8 cellular contexts compared by ENCODE assay signal in the genomic region with DNA sequence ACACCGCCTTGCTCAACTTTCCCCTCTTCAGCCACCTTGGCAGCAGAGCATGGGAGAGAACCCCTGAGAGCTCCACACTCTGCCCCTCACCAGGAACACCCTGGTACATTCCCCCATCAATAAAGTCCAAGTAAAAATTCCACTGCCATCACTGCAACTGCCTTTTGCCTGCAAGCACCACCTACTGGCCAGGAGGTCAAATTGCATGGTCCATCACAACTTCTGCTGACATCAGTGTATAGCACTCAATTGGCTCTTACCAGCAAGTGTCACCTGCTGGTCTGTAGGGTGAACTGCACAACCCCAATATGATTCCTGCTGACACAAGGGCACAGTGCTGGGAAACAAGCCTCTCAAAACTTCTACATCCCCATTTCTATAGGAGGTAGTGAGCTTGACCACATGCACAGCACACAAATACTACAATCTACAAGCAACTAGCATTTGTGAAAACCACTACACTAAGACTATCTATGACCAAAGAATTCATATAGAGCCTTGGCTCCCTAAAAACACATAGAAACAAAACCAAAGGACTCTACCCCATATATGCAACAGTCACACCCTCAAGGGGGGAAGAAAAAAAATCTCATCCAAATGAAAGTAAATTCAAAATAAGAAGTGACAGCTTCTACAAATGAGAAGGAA.
A peak's percentile ranks its signal among the peaks of the same experiment; 100 is the strongest.
DNase-seq lines count a peak whose midpoint lies in the region; ATAC-seq and FAIRE-seq lines count a peak whose summit lies in the region.

No MANE protein-coding gene starts in this region.

- DNase-seq in CMK (ENCODE audit: low read depth) (peak; percentile 76), NCI-H524 treated with DMSO at 0.1 percent for 48 hours (lab: John Stamatoyannopoulos, UW) (peak; percentile 16), left colon (no peak), urothelium cell line (ENCODE audit: low spot score) (no peak), mesenteric fat pad (ENCODE audit: low spot score) (no peak), ureter (ENCODE audit: low spot score) (no peak)
- DNase-seq in activated T-helper 1 cell treated with anti-CD3 and anti-CD28 coated beads, Interleukin-12 subunit alpha, Interleukin-12 subunit beta, Interleukin-2, Interleukin-4 antibody, amounts not matched to agents 30 ng/mL and 10 ng/mL and 1 ng/mL, durations not matched to agents 14 hours and 24 hours and 36 hours (ENCODE audit: low spot score): peak; percentile 37

- peak; percentile 45 for ATAC-seq in GM19467 (IDR thresholded peaks at IDR 0.05; ENCODE audit: unreplicated experiment)
- ATAC-seq in left colon: peak; percentile 69

- no peak overlapping the region for H3K27ac Mint-ChIP-seq in activated T-helper 1 cell treated with anti-CD3 and anti-CD28 coated beads, Interleukin-12 subunit alpha, Interleukin-12 subunit beta, Interleukin-2, Interleukin-4 antibody, amounts not matched to agents 30 ng/mL and 10 ng/mL and 1 ng/mL, durations not matched to agents 14 hours and 24 hours and 36 hours

- peaks cover 2% of the 10 kb centered on the region for H3K36me3 Mint-ChIP-seq in activated T-helper 1 cell treated with anti-CD3 and anti-CD28 coated beads, Interleukin-12 subunit alpha, Interleukin-12 subunit beta, Interleukin-2, Interleukin-4 antibody, amounts not matched to agents 30 ng/mL and 10 ng/mL and 1 ng/mL, durations not matched to agents 14 hours and 24 hours and 36 hours (ENCODE audit: low read depth)

- peaks cover 18% of the 10 kb centered on the region for H3K4me1 Mint-ChIP-seq in activated T-helper 1 cell treated with anti-CD3 and anti-CD28 coated beads, Interleukin-12 subunit alpha, Interleukin-12 subunit beta, Interleukin-2, Interleukin-4 antibody, amounts not matched to agents 30 ng/mL and 10 ng/mL and 1 ng/mL, durations not matched to agents 14 hours and 24 hours and 36 hours (ENCODE audit: low read depth)

- peaks cover 22% of the 10 kb centered on the region for H3K9me3 Mint-ChIP-seq in activated T-helper 1 cell treated with anti-CD3 and anti-CD28 coated beads, Interleukin-12 subunit alpha, Interleukin-12 subunit beta, Interleukin-2, Interleukin-4 antibody, amounts not matched to agents 30 ng/mL and 10 ng/mL and 1 ng/mL, durations not matched to agents 14 hours and 24 hours and 36 hours

- no peak overlapping the region for H3K4me3 Mint-ChIP-seq in activated T-helper 1 cell treated with anti-CD3 and anti-CD28 coated beads, Interleukin-12 subunit alpha, Interleukin-12 subunit beta, Interleukin-2, Interleukin-4 antibody, amounts not matched to agents 30 ng/mL and 10 ng/mL and 1 ng/mL, durations not matched to agents 14 hours and 24 hours and 36 hours

- peaks cover 15% of the 10 kb centered on the region for H3K27me3 Mint-ChIP-seq in activated T-helper 1 cell treated with anti-CD3 and anti-CD28 coated beads, Interleukin-12 subunit alpha, Interleukin-12 subunit beta, Interleukin-2, Interleukin-4 antibody, amounts not matched to agents 30 ng/mL and 10 ng/mL and 1 ng/mL, durations not matched to agents 14 hours and 24 hours and 36 hours (ENCODE audit: insufficient read depth)

- FAIRE-seq in urothelium cell line (lab: Jason Lieb, UNC): no peak

- intact Hi-C loops in activated T-helper 1 cell treated with anti-CD3 and anti-CD28 coated beads, Interleukin-12 subunit alpha, Interleukin-12 subunit beta, Interleukin-2, Interleukin-4 antibody, amounts not matched to agents 30 ng/mL and 10 ng/mL and 1 ng/mL, durations not matched to agents 14 hours and 24 hours and 36 hours (cut with micrococcal nuclease): loop anchor here (1.0 to 10.0 kb wide), 6 partner anchors 119 to 723 kb away; no protein-coding TSS in a partner anchor
- intact Hi-C loops in left colon (cut with DNase I, micrococcal nuclease): loop anchor here in 1 of 2 donors (10.0 kb wide), 1 partner anchor 273 kb away; no protein-coding TSS in a partner anchor

Comparison
In these comparisons a context has a peak if more than half of its experiments do, and no peak if none do; other contexts are left out.
1. DNase-seq: peak in CMK (single experiment), NCI-H524 treated with DMSO at 0.1 percent for 48 hours (single experiment) and activated T-helper 1 cell treated with anti-CD3 and anti-CD28 coated beads, Interleukin-12 subunit alpha, Interleukin-12 subunit beta, Interleukin-2, Interleukin-4 antibody, amounts not matched to agents 30 ng/mL and 10 ng/mL and 1 ng/mL, durations not matched to agents 14 hours and 24 hours and 36 hours (single experiment); none in left colon (0 of 2), urothelium cell line (single experiment), mesenteric fat pad (single experiment) and ureter (single experiment).